1 cellular context compared by ENCODE assay signal in the genomic region with DNA sequence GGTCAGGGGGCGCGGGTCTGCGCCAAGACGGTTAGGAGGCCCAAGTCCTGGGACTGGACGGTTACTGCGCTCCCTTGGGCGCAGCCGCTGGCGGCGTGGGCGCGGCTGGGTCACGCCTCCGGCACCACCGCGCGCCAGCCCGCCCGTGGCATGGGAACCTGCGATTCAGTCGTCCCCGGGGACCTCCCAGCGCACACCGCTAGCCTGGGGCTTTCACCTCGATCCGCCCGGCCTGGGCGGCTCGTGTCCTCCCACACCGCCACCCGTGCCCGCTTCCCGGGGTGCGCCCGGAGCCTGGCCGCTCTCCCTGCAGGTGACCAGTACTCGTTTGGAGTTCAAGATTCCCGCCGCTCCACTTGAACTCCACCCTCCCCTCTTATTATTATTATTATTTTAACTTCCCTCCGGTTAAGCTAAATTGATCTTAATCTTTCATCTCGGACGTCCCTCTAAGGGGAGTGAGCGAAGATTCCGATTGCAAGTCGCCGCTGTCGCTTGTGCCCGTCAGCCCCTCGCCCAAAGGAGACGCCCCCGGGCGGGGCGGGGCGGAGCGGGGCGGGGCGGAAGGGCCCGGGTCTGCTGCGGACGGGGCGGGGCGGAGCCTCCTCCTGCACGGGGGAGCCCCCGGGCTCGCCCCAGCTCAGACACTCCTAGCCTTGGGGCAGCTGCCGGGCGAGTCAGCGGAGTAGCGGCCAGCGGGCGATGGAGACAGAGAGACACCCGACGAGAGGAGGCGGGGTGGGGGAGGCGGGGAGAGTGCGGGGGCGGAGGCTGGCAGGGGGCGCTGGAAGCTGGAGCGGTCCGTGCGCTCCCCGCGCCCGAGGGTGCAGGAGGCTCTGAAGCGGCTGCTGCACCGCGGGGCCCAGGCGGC.
A peak's percentile ranks its signal among the peaks of the same experiment; 100 is the strongest.
TF ChIP-seq lines count a peak whose summit lies in the region.

A gene with protein sequence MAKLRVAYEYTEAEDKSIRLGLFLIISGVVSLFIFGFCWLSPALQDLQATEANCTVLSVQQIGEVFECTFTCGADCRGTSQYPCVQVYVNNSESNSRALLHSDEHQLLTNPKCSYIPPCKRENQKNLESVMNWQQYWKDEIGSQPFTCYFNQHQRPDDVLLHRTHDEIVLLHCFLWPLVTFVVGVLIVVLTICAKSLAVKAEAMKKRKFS (plus strand): TSS at position 643 of the 871 bp plus-strand sequence. CDS start 445 bp downstream, outside the sequence.

TF ChIP-seq in HepG2, 621 proteins besides CTCF, POLR2A, EP300 and RAD21 (continued from another document and continues in another):
- TF ChIP-seq, protein P1, sequence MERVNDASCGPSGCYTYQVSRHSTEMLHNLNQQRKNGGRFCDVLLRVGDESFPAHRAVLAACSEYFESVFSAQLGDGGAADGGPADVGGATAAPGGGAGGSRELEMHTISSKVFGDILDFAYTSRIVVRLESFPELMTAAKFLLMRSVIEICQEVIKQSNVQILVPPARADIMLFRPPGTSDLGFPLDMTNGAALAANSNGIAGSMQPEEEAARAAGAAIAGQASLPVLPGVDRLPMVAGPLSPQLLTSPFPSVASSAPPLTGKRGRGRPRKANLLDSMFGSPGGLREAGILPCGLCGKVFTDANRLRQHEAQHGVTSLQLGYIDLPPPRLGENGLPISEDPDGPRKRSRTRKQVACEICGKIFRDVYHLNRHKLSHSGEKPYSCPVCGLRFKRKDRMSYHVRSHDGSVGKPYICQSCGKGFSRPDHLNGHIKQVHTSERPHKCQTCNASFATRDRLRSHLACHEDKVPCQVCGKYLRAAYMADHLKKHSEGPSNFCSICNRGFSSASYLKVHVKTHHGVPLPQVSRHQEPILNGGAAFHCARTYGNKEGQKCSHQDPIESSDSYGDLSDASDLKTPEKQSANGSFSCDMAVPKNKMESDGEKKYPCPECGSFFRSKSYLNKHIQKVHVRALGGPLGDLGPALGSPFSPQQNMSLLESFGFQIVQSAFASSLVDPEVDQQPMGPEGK (CRISPR knock-in tag; IDR thresholded peaks at IDR 0.05): peak; percentile 59
- TF ChIP-seq BRD4 (CRISPR knock-in tag; IDR thresholded peaks at IDR 0.05): no peak
- no peak for TF ChIP-seq PTBP1 (IDR thresholded peaks at IDR 0.05; ENCODE audit: low read depth, low read length, poor library complexity, severe bottlenecking)
- TF ChIP-seq AGO1 (IDR thresholded peaks at IDR 0.05; ENCODE audit: low read depth, low read length, poor library complexity, severe bottlenecking): no peak
- TF ChIP-seq, protein P2, sequence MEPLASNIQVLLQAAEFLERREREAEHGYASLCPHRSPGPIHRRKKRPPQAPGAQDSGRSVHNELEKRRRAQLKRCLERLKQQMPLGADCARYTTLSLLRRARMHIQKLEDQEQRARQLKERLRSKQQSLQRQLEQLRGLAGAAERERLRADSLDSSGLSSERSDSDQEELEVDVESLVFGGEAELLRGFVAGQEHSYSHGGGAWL (CRISPR knock-in tag; IDR thresholded peaks at IDR 0.05): 0 out of 2 replicates have a peak, but pooled peaks have one; percentile 22
- TF ChIP-seq, protein P3, sequence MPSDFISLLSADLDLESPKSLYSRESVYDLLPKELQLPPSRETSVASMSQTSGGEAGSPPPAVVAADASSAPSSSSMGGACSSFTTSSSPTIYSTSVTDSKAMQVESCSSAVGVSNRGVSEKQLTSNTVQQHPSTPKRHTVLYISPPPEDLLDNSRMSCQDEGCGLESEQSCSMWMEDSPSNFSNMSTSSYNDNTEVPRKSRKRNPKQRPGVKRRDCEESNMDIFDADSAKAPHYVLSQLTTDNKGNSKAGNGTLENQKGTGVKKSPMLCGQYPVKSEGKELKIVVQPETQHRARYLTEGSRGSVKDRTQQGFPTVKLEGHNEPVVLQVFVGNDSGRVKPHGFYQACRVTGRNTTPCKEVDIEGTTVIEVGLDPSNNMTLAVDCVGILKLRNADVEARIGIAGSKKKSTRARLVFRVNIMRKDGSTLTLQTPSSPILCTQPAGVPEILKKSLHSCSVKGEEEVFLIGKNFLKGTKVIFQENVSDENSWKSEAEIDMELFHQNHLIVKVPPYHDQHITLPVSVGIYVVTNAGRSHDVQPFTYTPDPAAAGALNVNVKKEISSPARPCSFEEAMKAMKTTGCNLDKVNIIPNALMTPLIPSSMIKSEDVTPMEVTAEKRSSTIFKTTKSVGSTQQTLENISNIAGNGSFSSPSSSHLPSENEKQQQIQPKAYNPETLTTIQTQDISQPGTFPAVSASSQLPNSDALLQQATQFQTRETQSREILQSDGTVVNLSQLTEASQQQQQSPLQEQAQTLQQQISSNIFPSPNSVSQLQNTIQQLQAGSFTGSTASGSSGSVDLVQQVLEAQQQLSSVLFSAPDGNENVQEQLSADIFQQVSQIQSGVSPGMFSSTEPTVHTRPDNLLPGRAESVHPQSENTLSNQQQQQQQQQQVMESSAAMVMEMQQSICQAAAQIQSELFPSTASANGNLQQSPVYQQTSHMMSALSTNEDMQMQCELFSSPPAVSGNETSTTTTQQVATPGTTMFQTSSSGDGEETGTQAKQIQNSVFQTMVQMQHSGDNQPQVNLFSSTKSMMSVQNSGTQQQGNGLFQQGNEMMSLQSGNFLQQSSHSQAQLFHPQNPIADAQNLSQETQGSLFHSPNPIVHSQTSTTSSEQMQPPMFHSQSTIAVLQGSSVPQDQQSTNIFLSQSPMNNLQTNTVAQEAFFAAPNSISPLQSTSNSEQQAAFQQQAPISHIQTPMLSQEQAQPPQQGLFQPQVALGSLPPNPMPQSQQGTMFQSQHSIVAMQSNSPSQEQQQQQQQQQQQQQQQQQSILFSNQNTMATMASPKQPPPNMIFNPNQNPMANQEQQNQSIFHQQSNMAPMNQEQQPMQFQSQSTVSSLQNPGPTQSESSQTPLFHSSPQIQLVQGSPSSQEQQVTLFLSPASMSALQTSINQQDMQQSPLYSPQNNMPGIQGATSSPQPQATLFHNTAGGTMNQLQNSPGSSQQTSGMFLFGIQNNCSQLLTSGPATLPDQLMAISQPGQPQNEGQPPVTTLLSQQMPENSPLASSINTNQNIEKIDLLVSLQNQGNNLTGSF (CRISPR knock-in tag; IDR thresholded peaks at IDR 0.05): no peak
- no peak for TF ChIP-seq ZNF343 (CRISPR knock-in tag; IDR thresholded peaks at IDR 0.05)
- TF ChIP-seq, protein P4, sequence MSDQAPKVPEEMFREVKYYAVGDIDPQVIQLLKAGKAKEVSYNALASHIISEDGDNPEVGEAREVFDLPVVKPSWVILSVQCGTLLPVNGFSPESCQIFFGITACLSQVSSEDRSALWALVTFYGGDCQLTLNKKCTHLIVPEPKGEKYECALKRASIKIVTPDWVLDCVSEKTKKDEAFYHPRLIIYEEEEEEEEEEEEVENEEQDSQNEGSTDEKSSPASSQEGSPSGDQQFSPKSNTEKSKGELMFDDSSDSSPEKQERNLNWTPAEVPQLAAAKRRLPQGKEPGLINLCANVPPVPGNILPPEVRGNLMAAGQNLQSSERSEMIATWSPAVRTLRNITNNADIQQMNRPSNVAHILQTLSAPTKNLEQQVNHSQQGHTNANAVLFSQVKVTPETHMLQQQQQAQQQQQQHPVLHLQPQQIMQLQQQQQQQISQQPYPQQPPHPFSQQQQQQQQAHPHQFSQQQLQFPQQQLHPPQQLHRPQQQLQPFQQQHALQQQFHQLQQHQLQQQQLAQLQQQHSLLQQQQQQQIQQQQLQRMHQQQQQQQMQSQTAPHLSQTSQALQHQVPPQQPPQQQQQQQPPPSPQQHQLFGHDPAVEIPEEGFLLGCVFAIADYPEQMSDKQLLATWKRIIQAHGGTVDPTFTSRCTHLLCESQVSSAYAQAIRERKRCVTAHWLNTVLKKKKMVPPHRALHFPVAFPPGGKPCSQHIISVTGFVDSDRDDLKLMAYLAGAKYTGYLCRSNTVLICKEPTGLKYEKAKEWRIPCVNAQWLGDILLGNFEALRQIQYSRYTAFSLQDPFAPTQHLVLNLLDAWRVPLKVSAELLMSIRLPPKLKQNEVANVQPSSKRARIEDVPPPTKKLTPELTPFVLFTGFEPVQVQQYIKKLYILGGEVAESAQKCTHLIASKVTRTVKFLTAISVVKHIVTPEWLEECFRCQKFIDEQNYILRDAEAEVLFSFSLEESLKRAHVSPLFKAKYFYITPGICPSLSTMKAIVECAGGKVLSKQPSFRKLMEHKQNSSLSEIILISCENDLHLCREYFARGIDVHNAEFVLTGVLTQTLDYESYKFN (CRISPR knock-in tag; conservative IDR thresholded peaks at IDR 0.05): no peak
- TF ChIP-seq, protein P5, sequence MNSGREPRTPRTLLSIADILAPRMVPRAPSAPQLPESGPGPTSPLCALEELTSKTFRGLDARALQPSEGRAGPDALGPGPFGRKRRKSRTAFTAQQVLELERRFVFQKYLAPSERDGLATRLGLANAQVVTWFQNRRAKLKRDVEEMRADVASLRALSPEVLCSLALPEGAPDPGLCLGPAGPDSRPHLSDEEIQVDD (CRISPR knock-in tag; IDR thresholded peaks at IDR 0.05; ENCODE audit: borderline replicate concordance): no peak
- no peak for TF ChIP-seq CAMTA2 (CRISPR knock-in tag; IDR thresholded peaks at IDR 0.05; ENCODE audit: borderline replicate concordance)
- TF ChIP-seq HNRNPH1 (optimal IDR thresholded peaks at IDR 0.05; ENCODE audit: low read depth, low read length): no peak
- TF ChIP-seq RBFOX2 (IDR thresholded peaks at IDR 0.05; ENCODE audit: low read depth, low read length): no peak
- TF ChIP-seq RAD51 (IDR thresholded peaks at IDR 0.05; ENCODE audit: borderline replicate concordance): no peak
- TF ChIP-seq ZZZ3 (CRISPR knock-in tag; IDR thresholded peaks at IDR 0.05; ENCODE audit: borderline replicate concordance): no peak
- TF ChIP-seq ZNF552 (CRISPR knock-in tag; IDR thresholded peaks at IDR 0.05; ENCODE audit: borderline replicate concordance): no peak
- TF ChIP-seq, protein P6, sequence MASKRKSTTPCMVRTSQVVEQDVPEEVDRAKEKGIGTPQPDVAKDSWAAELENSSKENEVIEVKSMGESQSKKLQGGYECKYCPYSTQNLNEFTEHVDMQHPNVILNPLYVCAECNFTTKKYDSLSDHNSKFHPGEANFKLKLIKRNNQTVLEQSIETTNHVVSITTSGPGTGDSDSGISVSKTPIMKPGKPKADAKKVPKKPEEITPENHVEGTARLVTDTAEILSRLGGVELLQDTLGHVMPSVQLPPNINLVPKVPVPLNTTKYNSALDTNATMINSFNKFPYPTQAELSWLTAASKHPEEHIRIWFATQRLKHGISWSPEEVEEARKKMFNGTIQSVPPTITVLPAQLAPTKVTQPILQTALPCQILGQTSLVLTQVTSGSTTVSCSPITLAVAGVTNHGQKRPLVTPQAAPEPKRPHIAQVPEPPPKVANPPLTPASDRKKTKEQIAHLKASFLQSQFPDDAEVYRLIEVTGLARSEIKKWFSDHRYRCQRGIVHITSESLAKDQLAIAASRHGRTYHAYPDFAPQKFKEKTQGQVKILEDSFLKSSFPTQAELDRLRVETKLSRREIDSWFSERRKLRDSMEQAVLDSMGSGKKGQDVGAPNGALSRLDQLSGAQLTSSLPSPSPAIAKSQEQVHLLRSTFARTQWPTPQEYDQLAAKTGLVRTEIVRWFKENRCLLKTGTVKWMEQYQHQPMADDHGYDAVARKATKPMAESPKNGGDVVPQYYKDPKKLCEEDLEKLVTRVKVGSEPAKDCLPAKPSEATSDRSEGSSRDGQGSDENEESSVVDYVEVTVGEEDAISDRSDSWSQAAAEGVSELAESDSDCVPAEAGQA (IDR thresholded peaks at IDR 0.05; ENCODE audit: low read depth): no peak
- TF ChIP-seq, protein P6 (CRISPR knock-in tag; IDR thresholded peaks at IDR 0.05; ENCODE audit: borderline replicate concordance): no peak
- TF ChIP-seq ZMAT3 (CRISPR knock-in tag; conservative IDR thresholded peaks at IDR 0.05): no peak
- peak; percentile 69; the same call in 1 of the 2 replicates for TF ChIP-seq EED (CRISPR knock-in tag; IDR thresholded peaks at IDR 0.05)
- no peak for TF ChIP-seq ELF4 (CRISPR knock-in tag; IDR thresholded peaks at IDR 0.05; ENCODE audit: borderline replicate concordance)
- no peak for TF ChIP-seq ZNF501 (CRISPR knock-in tag; IDR thresholded peaks at IDR 0.05)
- no peak for TF ChIP-seq XRCC5 (optimal IDR thresholded peaks at IDR 0.05; ENCODE audit: low read length)
- TF ChIP-seq ZNF432 (CRISPR knock-in tag; IDR thresholded peaks at IDR 0.05; ENCODE audit: borderline replicate concordance): no peak
- no peak for TF ChIP-seq CEBPG (CRISPR knock-in tag; IDR thresholded peaks at IDR 0.05)
- TF ChIP-seq, protein P7, sequence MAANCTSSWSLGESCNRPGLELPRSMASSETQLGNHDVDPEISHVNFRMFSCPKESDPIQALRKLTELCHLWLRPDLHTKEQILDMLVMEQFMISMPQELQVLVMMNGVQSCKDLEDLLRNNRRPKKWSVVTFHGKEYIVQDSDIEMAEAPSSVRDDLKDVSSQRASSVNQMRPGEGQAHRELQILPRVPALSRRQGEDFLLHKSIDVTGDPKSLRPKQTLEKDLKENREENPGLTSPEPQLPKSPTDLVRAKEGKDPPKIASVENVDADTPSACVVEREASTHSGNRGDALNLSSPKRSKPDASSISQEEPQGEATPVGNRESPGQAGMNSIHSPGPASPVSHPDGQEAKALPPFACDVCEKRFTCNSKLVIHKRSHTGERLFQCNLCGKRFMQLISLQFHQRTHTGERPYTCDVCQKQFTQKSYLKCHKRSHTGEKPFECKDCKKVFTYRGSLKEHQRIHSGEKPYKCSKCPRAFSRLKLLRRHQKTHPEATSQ (CRISPR knock-in tag; IDR thresholded peaks at IDR 0.05; ENCODE audit: borderline replicate concordance): 0 out of 2 replicates have a peak, but pooled peaks have one; percentile 44
- TF ChIP-seq SMAD9 (CRISPR knock-in tag; IDR thresholded peaks at IDR 0.05): no peak
- TF ChIP-seq, protein P8, sequence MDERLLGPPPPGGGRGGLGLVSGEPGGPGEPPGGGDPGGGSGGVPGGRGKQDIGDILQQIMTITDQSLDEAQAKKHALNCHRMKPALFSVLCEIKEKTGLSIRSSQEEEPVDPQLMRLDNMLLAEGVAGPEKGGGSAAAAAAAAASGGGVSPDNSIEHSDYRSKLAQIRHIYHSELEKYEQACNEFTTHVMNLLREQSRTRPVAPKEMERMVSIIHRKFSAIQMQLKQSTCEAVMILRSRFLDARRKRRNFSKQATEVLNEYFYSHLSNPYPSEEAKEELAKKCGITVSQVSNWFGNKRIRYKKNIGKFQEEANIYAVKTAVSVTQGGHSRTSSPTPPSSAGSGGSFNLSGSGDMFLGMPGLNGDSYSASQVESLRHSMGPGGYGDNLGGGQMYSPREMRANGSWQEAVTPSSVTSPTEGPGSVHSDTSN (CRISPR knock-in tag; IDR thresholded peaks at IDR 0.05): no peak
- no peak for TF ChIP-seq ZNF256 (CRISPR knock-in tag; conservative IDR thresholded peaks at IDR 0.05)
- TF ChIP-seq SATB2 (CRISPR knock-in tag; IDR thresholded peaks at IDR 0.05): no peak
- TF ChIP-seq ZBTB8A (CRISPR knock-in tag; IDR thresholded peaks at IDR 0.05; ENCODE audit: borderline replicate concordance, low read depth): no peak
